1 cellular context compared by ENCODE assay signal in the genomic region with DNA sequence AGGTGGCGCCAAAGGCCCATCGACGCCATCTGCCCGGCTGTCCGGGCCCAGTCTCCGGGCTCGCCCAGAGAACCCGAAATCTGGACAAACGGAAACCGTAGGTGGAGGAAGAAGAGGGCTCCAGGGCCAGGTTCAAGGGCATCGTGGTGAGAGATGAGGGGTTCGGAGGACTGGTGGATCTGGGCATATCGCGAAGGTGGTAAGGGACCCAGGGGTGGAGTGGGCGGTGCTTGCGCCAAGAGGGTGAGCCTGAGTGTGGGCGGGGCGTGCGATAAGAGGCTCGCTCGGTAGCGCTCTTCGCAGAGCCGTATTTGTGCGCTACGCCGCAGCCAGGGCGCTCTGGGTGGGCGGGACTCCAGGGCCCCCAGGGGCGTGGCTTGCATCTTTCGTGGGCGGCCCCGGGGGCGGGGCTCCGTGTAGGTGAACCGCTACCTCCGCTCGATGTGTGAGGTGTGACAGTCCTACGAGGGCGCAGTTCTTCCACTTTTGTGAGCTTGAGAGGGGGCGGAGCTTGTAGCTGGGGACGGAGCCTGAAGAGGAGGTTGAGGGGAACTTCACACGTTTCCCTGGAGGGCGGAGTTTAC.
TF ChIP-seq lines count a peak whose summit lies in the region.

No MANE protein-coding gene starts in this region.

TF ChIP-seq in HepG2, 621 proteins besides CTCF, POLR2A, EP300 and RAD21 (continued from another document and continues in another):
- TF ChIP-seq, protein P1, sequence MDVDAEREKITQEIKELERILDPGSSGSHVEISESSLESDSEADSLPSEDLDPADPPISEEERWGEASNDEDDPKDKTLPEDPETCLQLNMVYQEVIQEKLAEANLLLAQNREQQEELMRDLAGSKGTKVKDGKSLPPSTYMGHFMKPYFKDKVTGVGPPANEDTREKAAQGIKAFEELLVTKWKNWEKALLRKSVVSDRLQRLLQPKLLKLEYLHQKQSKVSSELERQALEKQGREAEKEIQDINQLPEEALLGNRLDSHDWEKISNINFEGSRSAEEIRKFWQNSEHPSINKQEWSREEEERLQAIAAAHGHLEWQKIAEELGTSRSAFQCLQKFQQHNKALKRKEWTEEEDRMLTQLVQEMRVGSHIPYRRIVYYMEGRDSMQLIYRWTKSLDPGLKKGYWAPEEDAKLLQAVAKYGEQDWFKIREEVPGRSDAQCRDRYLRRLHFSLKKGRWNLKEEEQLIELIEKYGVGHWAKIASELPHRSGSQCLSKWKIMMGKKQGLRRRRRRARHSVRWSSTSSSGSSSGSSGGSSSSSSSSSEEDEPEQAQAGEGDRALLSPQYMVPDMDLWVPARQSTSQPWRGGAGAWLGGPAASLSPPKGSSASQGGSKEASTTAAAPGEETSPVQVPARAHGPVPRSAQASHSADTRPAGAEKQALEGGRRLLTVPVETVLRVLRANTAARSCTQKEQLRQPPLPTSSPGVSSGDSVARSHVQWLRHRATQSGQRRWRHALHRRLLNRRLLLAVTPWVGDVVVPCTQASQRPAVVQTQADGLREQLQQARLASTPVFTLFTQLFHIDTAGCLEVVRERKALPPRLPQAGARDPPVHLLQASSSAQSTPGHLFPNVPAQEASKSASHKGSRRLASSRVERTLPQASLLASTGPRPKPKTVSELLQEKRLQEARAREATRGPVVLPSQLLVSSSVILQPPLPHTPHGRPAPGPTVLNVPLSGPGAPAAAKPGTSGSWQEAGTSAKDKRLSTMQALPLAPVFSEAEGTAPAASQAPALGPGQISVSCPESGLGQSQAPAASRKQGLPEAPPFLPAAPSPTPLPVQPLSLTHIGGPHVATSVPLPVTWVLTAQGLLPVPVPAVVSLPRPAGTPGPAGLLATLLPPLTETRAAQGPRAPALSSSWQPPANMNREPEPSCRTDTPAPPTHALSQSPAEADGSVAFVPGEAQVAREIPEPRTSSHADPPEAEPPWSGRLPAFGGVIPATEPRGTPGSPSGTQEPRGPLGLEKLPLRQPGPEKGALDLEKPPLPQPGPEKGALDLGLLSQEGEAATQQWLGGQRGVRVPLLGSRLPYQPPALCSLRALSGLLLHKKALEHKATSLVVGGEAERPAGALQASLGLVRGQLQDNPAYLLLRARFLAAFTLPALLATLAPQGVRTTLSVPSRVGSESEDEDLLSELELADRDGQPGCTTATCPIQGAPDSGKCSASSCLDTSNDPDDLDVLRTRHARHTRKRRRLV (CRISPR knock-in tag; IDR thresholded peaks at IDR 0.05) = no peak
- TF ChIP-seq ZC3H4 (CRISPR knock-in tag; IDR thresholded peaks at IDR 0.05; ENCODE audit: borderline replicate concordance) (no peak), ZMYM3 (CRISPR knock-in tag; IDR thresholded peaks at IDR 0.05) (no peak), KDM5B (CRISPR knock-in tag; IDR thresholded peaks at IDR 0.05; ENCODE audit: borderline replicate concordance) (peak; percentile 69; the same call in 1 of the 2 replicates), U2AF1 (optimal IDR thresholded peaks at IDR 0.05; ENCODE audit: low read depth, low read length) (no peak), TBP (CRISPR knock-in tag; IDR thresholded peaks at IDR 0.05) (no peak), ZNF567 (CRISPR knock-in tag; IDR thresholded peaks at IDR 0.05; ENCODE audit: borderline replicate concordance) (no peak; the same call in 1 of the 2 replicates), CREM (IDR thresholded peaks at IDR 0.05) (no peak), CREM (CRISPR knock-in tag; IDR thresholded peaks at IDR 0.05) (no peak), PTBP1 (IDR thresholded peaks at IDR 0.05; ENCODE audit: low read depth, low read length, poor library complexity, severe bottlenecking) (no peak), PAX8 (CRISPR knock-in tag; IDR thresholded peaks at IDR 0.05; ENCODE audit: borderline replicate concordance) (0 out of 2 replicates have a peak, but pooled peaks have one; percentile 61), SP5 (CRISPR knock-in tag; IDR thresholded peaks at IDR 0.05; ENCODE audit: borderline replicate concordance, low read depth) (peak; percentile 30; the same call in 1 of the 2 replicates), SMAD3 (CRISPR knock-in tag; IDR thresholded peaks at IDR 0.05) (no peak), KAT7 (CRISPR knock-in tag; IDR thresholded peaks at IDR 0.05; ENCODE audit: borderline replicate concordance) (peak; percentile 77; the same call in 1 of the 2 replicates), POLR2G (IDR thresholded peaks at IDR 0.05; ENCODE audit: low read depth, low read length) (peak; percentile 32), GATAD1 (CRISPR knock-in tag; IDR thresholded peaks at IDR 0.05) (peak; percentile 50), ZNF891 (CRISPR knock-in tag; IDR thresholded peaks at IDR 0.05) (peak; percentile 59; the same call in 1 of the 2 replicates), ZNF274 (CRISPR knock-in tag; IDR thresholded peaks at IDR 0.05) (no peak), JARID2 (CRISPR knock-in tag; IDR thresholded peaks at IDR 0.05; ENCODE audit: insufficient replicate concordance) (peak; percentile 9), KLF9 (CRISPR knock-in tag; IDR thresholded peaks at IDR 0.05; ENCODE audit: low read depth) (no peak), CHD2 (IDR thresholded peaks at IDR 0.05; ENCODE audit: low read depth, low read length) (no peak), ZBTB42 (CRISPR knock-in tag; IDR thresholded peaks at IDR 0.05) (no peak), ATRX (CRISPR knock-in tag; IDR thresholded peaks at IDR 0.05; ENCODE audit: borderline replicate concordance) (no peak)
- TF ChIP-seq, protein P2, sequence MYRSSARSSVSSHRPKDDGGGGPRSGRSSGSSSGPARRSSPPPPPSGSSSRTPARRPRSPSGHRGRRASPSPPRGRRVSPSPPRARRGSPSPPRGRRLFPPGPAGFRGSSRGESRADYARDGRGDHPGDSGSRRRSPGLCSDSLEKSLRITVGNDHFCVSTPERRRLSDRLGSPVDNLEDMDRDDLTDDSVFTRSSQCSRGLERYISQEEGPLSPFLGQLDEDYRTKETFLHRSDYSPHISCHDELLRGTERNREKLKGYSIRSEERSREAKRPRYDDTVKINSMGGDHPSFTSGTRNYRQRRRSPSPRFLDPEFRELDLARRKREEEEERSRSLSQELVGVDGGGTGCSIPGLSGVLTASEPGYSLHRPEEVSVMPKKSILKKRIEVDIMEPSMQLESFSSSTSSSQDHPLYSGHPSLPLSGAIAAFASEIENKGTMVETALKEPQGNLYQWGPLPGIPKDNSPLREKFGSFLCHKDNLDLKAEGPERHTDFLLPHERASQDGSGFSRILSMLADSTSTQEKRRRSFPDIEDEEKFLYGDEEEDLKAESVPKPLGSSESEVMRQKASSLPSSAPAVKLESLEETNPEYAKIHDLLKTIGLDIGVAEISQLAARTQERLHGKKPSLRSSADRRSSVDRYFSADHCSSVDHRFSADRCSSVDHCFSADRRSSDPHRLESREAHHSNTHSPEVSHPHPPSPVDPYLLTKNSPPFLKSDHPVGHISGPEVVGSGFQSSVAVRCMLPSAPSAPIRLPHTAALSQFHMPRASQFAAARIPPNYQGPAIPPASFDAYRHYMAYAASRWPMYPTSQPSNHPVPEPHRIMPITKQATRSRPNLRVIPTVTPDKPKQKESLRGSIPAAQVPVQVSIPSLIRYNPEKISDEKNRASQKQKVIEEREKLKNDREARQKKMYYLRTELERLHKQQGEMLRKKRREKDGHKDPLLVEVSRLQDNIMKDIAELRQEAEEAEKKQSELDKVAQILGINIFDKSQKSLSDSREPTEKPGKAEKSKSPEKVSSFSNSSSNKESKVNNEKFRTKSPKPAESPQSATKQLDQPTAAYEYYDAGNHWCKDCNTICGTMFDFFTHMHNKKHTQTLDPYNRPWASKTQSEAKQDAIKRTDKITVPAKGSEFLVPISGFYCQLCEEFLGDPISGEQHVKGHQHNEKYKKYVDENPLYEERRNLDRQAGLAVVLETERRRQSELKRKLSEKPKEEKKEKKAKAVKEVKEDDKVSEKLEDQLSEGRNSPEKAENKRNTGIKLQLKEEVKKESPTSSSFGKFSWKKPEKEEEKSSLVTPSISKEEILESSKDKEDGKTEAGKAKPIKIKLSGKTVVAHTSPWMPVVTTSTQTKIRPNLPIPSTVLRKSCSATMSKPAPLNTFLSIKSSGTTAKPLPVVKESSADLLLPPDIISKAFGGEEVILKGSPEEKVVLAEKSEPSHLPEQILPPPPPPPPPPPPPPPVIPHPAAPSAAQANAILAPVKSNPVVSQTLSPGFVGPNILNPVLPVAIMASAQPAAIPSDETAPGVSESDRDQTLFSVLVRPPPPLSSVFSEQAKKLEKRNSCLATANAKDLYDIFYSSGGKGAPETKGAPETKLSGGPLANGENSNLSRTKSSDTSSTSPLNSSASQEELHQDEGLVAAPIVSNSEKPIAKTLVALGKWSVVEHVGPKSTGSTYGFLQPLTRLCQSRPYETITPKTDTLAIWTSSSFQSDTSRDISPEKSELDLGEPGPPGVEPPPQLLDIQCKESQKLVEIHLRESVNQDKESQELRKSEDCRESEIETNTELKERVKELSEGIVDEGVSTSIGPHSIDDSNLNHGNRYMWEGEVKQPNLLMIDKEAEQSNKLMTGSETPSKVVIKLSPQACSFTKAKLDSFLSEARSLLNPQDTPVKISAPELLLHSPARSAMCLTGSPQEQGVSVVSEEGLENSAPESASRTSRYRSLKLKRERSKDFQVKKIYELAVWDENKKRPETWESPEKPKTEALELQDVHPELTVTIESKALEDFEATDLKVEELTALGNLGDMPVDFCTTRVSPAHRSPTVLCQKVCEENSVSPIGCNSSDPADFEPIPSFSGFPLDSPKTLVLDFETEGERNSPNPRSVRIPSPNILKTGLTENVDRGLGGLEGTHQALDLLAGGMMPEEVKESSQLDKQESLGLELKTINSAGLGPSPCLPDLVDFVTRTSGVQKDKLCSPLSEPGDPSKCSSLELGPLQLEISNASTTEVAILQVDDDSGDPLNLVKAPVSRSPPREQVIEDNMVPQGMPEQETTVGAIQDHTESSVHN (CRISPR knock-in tag; IDR thresholded peaks at IDR 0.05) = no peak
- TF ChIP-seq, protein P3, sequence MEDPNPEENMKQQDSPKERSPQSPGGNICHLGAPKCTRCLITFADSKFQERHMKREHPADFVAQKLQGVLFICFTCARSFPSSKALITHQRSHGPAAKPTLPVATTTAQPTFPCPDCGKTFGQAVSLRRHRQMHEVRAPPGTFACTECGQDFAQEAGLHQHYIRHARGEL (CRISPR knock-in tag; IDR thresholded peaks at IDR 0.05) = no peak
- TF ChIP-seq, protein P4, sequence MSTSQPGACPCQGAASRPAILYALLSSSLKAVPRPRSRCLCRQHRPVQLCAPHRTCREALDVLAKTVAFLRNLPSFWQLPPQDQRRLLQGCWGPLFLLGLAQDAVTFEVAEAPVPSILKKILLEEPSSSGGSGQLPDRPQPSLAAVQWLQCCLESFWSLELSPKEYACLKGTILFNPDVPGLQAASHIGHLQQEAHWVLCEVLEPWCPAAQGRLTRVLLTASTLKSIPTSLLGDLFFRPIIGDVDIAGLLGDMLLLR (CRISPR knock-in tag; IDR thresholded peaks at IDR 0.05) = no peak
- TF ChIP-seq, protein P5, sequence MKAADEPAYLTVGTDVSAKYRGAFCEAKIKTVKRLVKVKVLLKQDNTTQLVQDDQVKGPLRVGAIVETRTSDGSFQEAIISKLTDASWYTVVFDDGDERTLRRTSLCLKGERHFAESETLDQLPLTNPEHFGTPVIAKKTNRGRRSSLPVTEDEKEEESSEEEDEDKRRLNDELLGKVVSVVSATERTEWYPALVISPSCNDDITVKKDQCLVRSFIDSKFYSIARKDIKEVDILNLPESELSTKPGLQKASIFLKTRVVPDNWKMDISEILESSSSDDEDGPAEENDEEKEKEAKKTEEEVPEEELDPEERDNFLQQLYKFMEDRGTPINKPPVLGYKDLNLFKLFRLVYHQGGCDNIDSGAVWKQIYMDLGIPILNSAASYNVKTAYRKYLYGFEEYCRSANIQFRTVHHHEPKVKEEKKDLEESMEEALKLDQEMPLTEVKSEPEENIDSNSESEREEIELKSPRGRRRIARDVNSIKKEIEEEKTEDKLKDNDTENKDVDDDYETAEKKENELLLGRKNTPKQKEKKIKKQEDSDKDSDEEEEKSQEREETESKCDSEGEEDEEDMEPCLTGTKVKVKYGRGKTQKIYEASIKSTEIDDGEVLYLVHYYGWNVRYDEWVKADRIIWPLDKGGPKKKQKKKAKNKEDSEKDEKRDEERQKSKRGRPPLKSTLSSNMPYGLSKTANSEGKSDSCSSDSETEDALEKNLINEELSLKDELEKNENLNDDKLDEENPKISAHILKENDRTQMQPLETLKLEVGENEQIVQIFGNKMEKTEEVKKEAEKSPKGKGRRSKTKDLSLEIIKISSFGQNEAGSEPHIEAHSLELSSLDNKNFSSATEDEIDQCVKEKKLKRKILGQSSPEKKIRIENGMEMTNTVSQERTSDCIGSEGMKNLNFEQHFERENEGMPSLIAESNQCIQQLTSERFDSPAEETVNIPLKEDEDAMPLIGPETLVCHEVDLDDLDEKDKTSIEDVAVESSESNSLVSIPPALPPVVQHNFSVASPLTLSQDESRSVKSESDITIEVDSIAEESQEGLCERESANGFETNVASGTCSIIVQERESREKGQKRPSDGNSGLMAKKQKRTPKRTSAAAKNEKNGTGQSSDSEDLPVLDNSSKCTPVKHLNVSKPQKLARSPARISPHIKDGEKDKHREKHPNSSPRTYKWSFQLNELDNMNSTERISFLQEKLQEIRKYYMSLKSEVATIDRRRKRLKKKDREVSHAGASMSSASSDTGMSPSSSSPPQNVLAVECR (CRISPR knock-in tag; IDR thresholded peaks at IDR 0.05; ENCODE audit: borderline replicate concordance) = peak; percentile 36; the same call in 1 of the 2 replicates
- TF ChIP-seq, protein P6, sequence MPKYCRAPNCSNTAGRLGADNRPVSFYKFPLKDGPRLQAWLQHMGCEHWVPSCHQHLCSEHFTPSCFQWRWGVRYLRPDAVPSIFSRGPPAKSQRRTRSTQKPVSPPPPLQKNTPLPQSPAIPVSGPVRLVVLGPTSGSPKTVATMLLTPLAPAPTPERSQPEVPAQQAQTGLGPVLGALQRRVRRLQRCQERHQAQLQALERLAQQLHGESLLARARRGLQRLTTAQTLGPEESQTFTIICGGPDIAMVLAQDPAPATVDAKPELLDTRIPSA (CRISPR knock-in tag; IDR thresholded peaks at IDR 0.05; ENCODE audit: borderline replicate concordance) = no peak
- TF ChIP-seq, protein P7, sequence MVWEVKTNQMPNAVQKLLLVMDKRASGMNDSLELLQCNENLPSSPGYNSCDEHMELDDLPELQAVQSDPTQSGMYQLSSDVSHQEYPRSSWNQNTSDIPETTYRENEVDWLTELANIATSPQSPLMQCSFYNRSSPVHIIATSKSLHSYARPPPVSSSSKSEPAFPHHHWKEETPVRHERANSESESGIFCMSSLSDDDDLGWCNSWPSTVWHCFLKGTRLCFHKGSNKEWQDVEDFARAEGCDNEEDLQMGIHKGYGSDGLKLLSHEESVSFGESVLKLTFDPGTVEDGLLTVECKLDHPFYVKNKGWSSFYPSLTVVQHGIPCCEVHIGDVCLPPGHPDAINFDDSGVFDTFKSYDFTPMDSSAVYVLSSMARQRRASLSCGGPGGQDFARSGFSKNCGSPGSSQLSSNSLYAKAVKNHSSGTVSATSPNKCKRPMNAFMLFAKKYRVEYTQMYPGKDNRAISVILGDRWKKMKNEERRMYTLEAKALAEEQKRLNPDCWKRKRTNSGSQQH (CRISPR knock-in tag; IDR thresholded peaks at IDR 0.05; ENCODE audit: low read depth) = no peak
